ENCODE assay signal across 25 cellular contexts in the genomic region with DNA sequence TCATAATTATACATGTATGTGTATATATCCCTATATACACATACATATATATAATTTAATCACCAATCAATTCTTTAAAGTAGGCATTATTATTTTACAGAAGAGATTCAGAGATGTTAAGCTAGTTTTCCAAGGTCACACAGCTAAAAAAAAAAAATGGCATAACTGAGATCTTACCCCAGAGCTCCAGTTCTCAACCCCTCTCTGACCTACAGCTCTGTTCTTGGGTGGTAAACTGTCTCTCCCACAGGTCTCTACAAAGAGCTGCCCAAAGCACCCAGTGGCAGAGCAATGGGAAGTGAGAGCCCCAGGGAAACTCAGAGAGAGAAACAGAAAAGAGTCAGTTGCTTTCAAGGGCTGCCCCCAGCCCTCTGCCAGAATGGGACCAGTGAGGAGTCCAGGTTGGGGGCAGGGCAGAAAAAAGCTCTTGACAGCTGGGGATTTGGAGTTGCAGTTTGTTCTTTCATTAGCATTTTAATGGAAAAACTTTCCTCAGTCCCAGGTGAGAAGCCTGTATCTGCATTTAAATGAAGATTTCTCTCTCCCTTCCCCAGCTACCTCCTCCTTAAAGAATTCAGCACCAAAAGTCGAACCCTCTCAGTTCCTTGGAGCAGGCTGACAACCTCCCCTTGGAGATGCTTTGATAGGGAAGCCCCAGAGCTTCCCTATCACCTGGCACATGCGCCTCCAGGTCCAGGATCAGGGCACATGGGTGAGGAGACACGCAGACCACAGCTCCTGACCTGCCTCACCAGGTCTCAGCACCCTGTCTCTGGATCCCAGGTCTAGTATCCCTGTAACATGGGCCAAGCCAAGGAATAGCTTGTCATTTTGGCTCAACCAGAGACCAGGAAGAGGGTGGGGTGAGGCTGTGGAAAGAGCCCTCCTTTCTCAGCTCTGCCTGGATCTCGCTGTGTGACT.
"Had no signal": no experiment of that assay in that cellular context is flagged by ENCODE, and none has a peak within 500 bp of the region (broad histone marks: within the 10 kb centered on the region; RNA-seq: fewer than 3 reads in every experiment).

No MANE protein-coding gene starts in this region.

- H3K4me3 ChIP-seq: dorsolateral prefrontal cortex, prostate gland, right atrium auricular region, suprapubic skin, transverse colon, vagina had no signal

- H3K4me1 ChIP-seq: foreskin keratinocyte, prostate gland, right atrium auricular region, suprapubic skin, transverse colon, vagina had no signal

- H3K9me3 ChIP-seq: prostate gland had no signal

- H3K27me3 ChIP-seq: brain microvascular endothelial cell, dorsolateral prefrontal cortex, foreskin keratinocyte, right atrium auricular region, suprapubic skin, transverse colon, vagina had no signal

- ATAC-seq: activated CD8-positive, alpha-beta memory T cell treated with anti-CD3 and anti-CD28 coated beads, Interleukin-2, amount 10 ng/mL, durations not matched to agents 7 days and 5 days; activated T-helper 17 cell treated with anti-CD3 and anti-CD28 coated beads, Interleukin-2, amount 50 U/mL, for 72 hours; foreskin keratinocyte; left lobe of liver; stimulated activated naive CD8-positive, alpha-beta T cell treated with anti-CD3 and anti-CD28 coated beads, Interleukin-15, amount 100 ng/mL, for 72 hours had no signal

- H3K27ac ChIP-seq: brain microvascular endothelial cell, dorsolateral prefrontal cortex, epithelial cell of prostate, foreskin keratinocyte, prostate gland, right atrium auricular region, suprapubic skin, transverse colon, vagina had no signal

- H3K36me3 ChIP-seq: brain microvascular endothelial cell, prostate gland, suprapubic skin, transverse colon, vagina had no signal

- DNase-seq: activated B cell treated with CpG ODN at 0.5 μM for 24 hours; activated CD4-positive, alpha-beta memory T cell treated with anti-CD3 and anti-CD28 coated beads, Interleukin-2, amount 10 ng/mL, durations not matched to agents 7 days and 5 days; activated CD4-positive, alpha-beta T cell treated with anti-CD3 and anti-CD28 coated beads for 4 hours; activated CD8-positive, alpha-beta memory T cell treated with anti-CD3 and anti-CD28 coated beads, Interleukin-2, amount 10 ng/mL, durations not matched to agents 7 days and 5 days; activated naive CD4-positive, alpha-beta T cell treated with anti-CD3 and anti-CD28 coated beads, Interleukin-2, amount 10 ng/mL, durations not matched to agents 7 days and 5 days; activated T-cell treated with anti-CD3 and anti-CD28 coated beads, Interleukin-2, amount 50 U/mL, for 1 hour; brain microvascular endothelial cell; central memory CD4-positive, alpha-beta T cell; dorsolateral prefrontal cortex; foreskin keratinocyte; hypothalamus; midbrain; nephron progenitor cell; stimulated activated CD4-positive, alpha-beta T cell treated with anti-CD3 and anti-CD28 coated beads, Interleukin-2, amount 100 ng/mL, for 48 hours; stimulated activated naive CD8-positive, alpha-beta T cell treated with anti-CD3 and anti-CD28 coated beads, Interleukin-15, amount 100 ng/mL, for 72 hours; transverse colon had no signal

- FAIRE-seq: colon, keratinocyte had no signal
